7 cellular contexts compared by ENCODE assay signal in genomic region chr6:13488015-13488895, GRCh38. TPM values are rescaled to one million over a fixed set of nuclear protein-coding genes. Genes with fewer than 3 reads are reported as not detected.
A peak's percentile ranks its signal among the peaks of the same experiment; 100 is the strongest.
DNase-seq lines count a peak whose midpoint lies in the region; ATAC-seq lines count a peak whose summit lies in the region.

No MANE protein-coding gene starts in this region.

- DNase-seq in NCI-H748 treated with DMSO at 0.1 percent for 48 hours (lab: John Stamatoyannopoulos, UW) (peak; percentile 33), astrocyte of the hippocampus (ENCODE audit: low read depth, low spot score) (peak; percentile 72), inferior parietal cortex (ENCODE audit: extremely low spot score) (no peak)

- H3K36me3 ChIP-seq in iPS-18a (ENCODE audit: control insufficient read depth, low read depth, low read length) (no peaks in the 10 kb centered on the region), skeletal muscle tissue (ENCODE audit: control insufficient read depth in 3 of 3, insufficient read depth in 3 of 3, low read length in 3 of 3) (no peaks in the 10 kb centered on the region)

- H3K9ac ChIP-seq in iPS-18a (ENCODE audit: low read length) = no peak overlapping the region
- H3K9ac ChIP-seq in skeletal muscle tissue (ENCODE audit: low read depth in 1 of 3, low read length in 3 of 3) = peak overlapping the region; percentile 68 to 79 (median 78)

- ATAC-seq in GM18907 (IDR thresholded peaks at IDR 0.05; ENCODE audit: unreplicated experiment) (peak; percentile 1), HG03196 (IDR thresholded peaks at IDR 0.05; ENCODE audit: unreplicated experiment) (no peak)

- H3K4me3 ChIP-seq in iPS-18a (ENCODE audit: low read length) (peak overlapping the region; percentile 70), skeletal muscle tissue (ENCODE audit: low read length in 3 of 3) (peak overlapping the region; percentile 77 to 90 (median 79))

- H3K4me1 ChIP-seq in iPS-18a (ENCODE audit: control insufficient read depth, low read depth, low read length) (peaks cover 8% of the 10 kb centered on the region), skeletal muscle tissue (ENCODE audit: control insufficient read depth in 3 of 3, insufficient read depth in 3 of 3, low read length in 3 of 3) (peaks cover 19 to 27% (median 26%) of the 10 kb centered on the region in 3 donors)

- H3K9me3 ChIP-seq in iPS-18a (ENCODE audit: control insufficient read depth, low read depth, low read length) = no peaks in the 10 kb centered on the region
- H3K9me3 ChIP-seq in skeletal muscle tissue (ENCODE audit: control insufficient read depth in 3 of 3, low read length in 3 of 3) = no peaks in the 10 kb centered on the region

- H3K27me3 ChIP-seq in iPS-18a (ENCODE audit: control insufficient read depth, insufficient read depth, low read length) (peaks cover 58% of the 10 kb centered on the region), skeletal muscle tissue (ENCODE audit: control insufficient read depth in 3 of 3, insufficient read depth in 3 of 3, low read length in 3 of 3) (no peaks in the 10 kb centered on the region)

- H3K27ac ChIP-seq in iPS-18a (ENCODE audit: low read length) = no peak overlapping the region
- peak overlapping the region; percentile 46 for H3K27ac ChIP-seq in skeletal muscle tissue (ENCODE audit: low read depth, low read length)

RNA-seq across cellular contexts. Expression of gene GFOD1, which starts 0.9 kb away (rescaled TPM):
- 6.3 TPM for total RNA-seq in skeletal muscle tissue
